7 cellular contexts compared by ENCODE assay signal in genomic region chr2:136025057-136025973, GRCh38. TPM values are rescaled to one million over a fixed set of nuclear protein-coding genes. Genes with fewer than 3 reads are reported as not detected.
DNase-seq lines count a peak whose midpoint lies in the region; ATAC-seq and TF ChIP-seq lines count a peak whose summit lies in the region.

No MANE protein-coding gene starts in this region.

- no peak overlapping the region for H3K27ac ChIP-seq in thoracic aorta

- no peaks in the 10 kb centered on the region for H3K36me3 Mint-ChIP-seq in activated CD8-positive, alpha-beta T cell treated with anti-CD3 and anti-CD28 coated beads, Interleukin-2, amount 10 ng/mL, durations not matched to agents 7 days and 5 days (ENCODE audit: low read depth)
- no peaks in the 10 kb centered on the region for H3K36me3 Mint-ChIP-seq in naive B cell

- no peak for TF ChIP-seq CTCF in thoracic aorta (IDR thresholded peaks at IDR 0.05)

- H3K27me3 ChIP-seq in thoracic aorta (replicated peaks; ENCODE audit: insufficient read depth): no peaks in the 10 kb centered on the region

- no peak overlapping the region for H3K4me3 Mint-ChIP-seq in activated CD8-positive, alpha-beta T cell treated with anti-CD3 and anti-CD28 coated beads, Interleukin-2, amount 10 ng/mL, durations not matched to agents 7 days and 5 days
- H3K4me3 Mint-ChIP-seq in naive B cell: peak overlapping the region in 7 of 8 donors; percentile 15 to 69 (median 57)

- no peaks in the 10 kb centered on the region for H3K9me3 Mint-ChIP-seq in activated CD8-positive, alpha-beta T cell treated with anti-CD3 and anti-CD28 coated beads, Interleukin-2, amount 10 ng/mL, durations not matched to agents 7 days and 5 days (ENCODE audit: insufficient read depth)
- peaks cover 0 to 3% (median 0%) of the 10 kb centered on the region in 7 donors for H3K9me3 Mint-ChIP-seq in naive B cell

- peaks cover 0 to 6% of the 10 kb centered on the region in 2 donors for H3K4me1 ChIP-seq in thoracic aorta (ENCODE audit: control insufficient read depth in 1 of 2, low read depth in 2 of 2)

- POLR2A ChIA-PET in activated CD8-positive, alpha-beta T cell treated with anti-CD3 and anti-CD28 coated beads, Interleukin-2, amount 10 ng/mL, durations not matched to agents 7 days and 5 days (lab: Charles Lee): interaction anchor here (0.6 kb wide), 1 partner anchor 27 kb away, joined by 3 read pairs; no protein-coding TSS in a partner anchor

- no peaks in the 10 kb centered on the region for H3K36me3 ChIP-seq in thoracic aorta

- H3K9me3 ChIP-seq in thoracic aorta: no peaks in the 10 kb centered on the region

- H3K4me1 Mint-ChIP-seq in activated CD8-positive, alpha-beta T cell treated with anti-CD3 and anti-CD28 coated beads, Interleukin-2, amount 10 ng/mL, durations not matched to agents 7 days and 5 days (ENCODE audit: low read depth): peaks cover 16% of the 10 kb centered on the region
- peaks cover 11 to 26% (median 17%) of the 10 kb centered on the region in 3 donors for H3K4me1 Mint-ChIP-seq in naive B cell

- peak; percentile 80 for DNase-seq in NCI-H1092 (lab: John Stamatoyannopoulos, UW)
- peak; percentile 54 for DNase-seq in activated CD8-positive, alpha-beta T cell treated with anti-CD3 and anti-CD28 coated beads, Interleukin-2, amount 10 ng/mL, durations not matched to agents 7 days and 5 days
- peak; percentile 16 for DNase-seq in fibroblast of the conjunctiva (ENCODE audit: low read depth)
- DNase-seq in naive B cell: peak; percentile 36
- DNase-seq in thoracic aorta (ENCODE audit: low spot score): no peak
- DNase-seq in OCI-M1 (lab: John Stamatoyannopoulos, UW): no peak

- no peaks in the 10 kb centered on the region for H3K27me3 Mint-ChIP-seq in activated CD8-positive, alpha-beta T cell treated with anti-CD3 and anti-CD28 coated beads, Interleukin-2, amount 10 ng/mL, durations not matched to agents 7 days and 5 days (ENCODE audit: low read depth)
- peaks cover 0 to 11% (median 0%) of the 10 kb centered on the region in 3 donors for H3K27me3 Mint-ChIP-seq in naive B cell

- peak; percentile 54 for ATAC-seq in GM19467 (IDR thresholded peaks at IDR 0.05; ENCODE audit: unreplicated experiment)
- peak; percentile 75 for ATAC-seq in activated CD8-positive, alpha-beta T cell treated with anti-CD3 and anti-CD28 coated beads, Interleukin-2, amount 10 ng/mL, durations not matched to agents 7 days and 5 days
- ATAC-seq in naive B cell (ENCODE audit: low read depth in 2 of 2): peak; percentile 84 to 90
- no peak for ATAC-seq in thoracic aorta (ENCODE audit: insufficient number of reproducible peaks, low FRiP score, low read depth)

- CTCF ChIA-PET in activated CD8-positive, alpha-beta T cell treated with anti-CD3 and anti-CD28 coated beads, Interleukin-2, amount 10 ng/mL, durations not matched to agents 7 days and 5 days (lab: Charles Lee): interaction anchor here (0.7 to 1.5 kb wide), 2 partner anchors 17 to 26 kb away, joined by 3 to 4 read pairs; no protein-coding TSS in a partner anchor

- no peak overlapping the region for H3K27ac Mint-ChIP-seq in activated CD8-positive, alpha-beta T cell treated with anti-CD3 and anti-CD28 coated beads, Interleukin-2, amount 10 ng/mL, durations not matched to agents 7 days and 5 days
- peak overlapping the region in 4 of 6 donors; percentile 13 to 89 (median 55) for H3K27ac Mint-ChIP-seq in naive B cell

- peak overlapping the region; percentile 26 for H3K4me3 ChIP-seq in thoracic aorta

RNA-seq across cellular contexts. Expression of gene DARS1, which starts 39.9 kb away (rescaled TPM):
- total RNA-seq in activated CD8-positive, alpha-beta T cell treated with anti-CD3 and anti-CD28 coated beads, Interleukin-2, amount 10 ng/mL, durations not matched to agents 7 days and 5 days: 100 to 1,000 TPM; 139 to 148 TPM
- 100 to 1,000 TPM; 143 to 226 (median 172) TPM for polyA plus RNA-seq in naive B cell (ENCODE audit: low read depth in 6 of 6)
- total RNA-seq in thoracic aorta: 10 to 100 TPM; 42.8 to 67.9 TPM

Comparison
In these comparisons a context has a peak if more than half of its experiments do, and no peak if none do; other contexts are left out.
1. DNase-seq: peak in NCI-H1092 (single experiment), activated CD8-positive, alpha-beta T cell treated with anti-CD3 and anti-CD28 coated beads, Interleukin-2, amount 10 ng/mL, durations not matched to agents 7 days and 5 days (single experiment), fibroblast of the conjunctiva (single experiment) and naive B cell (single experiment); none in thoracic aorta (single experiment) and OCI-M1 (single experiment).